ENCODE assay signal across 23 cellular contexts in genomic region chr5:4643190-4643589, GRCh38.
DNase-seq lines count a peak whose midpoint lies in the region; ATAC-seq and TF ChIP-seq lines count a peak whose summit lies in the region.
"Had no signal": no experiment of that assay in that cellular context is flagged by ENCODE, and none has a peak within 500 bp of the region (broad histone marks: within the 10 kb centered on the region; RNA-seq: fewer than 3 reads in every experiment).

No MANE protein-coding gene starts in this region.

- H3K36me3 Mint-ChIP-seq in type B pancreatic cell: peaks cover 3% of the 10 kb centered on the region

- H3K4me1 ChIP-seq in esophagus muscularis mucosa: no peaks in the 10 kb centered on the region
- H3K4me1 ChIP-seq: BE2C had no signal

- H3K27me3 ChIP-seq in esophagus muscularis mucosa: no peaks in the 10 kb centered on the region
- H3K27me3 ChIP-seq: BE2C had no signal

- H3K27ac ChIP-seq in esophagus muscularis mucosa (replicated peaks in 1 of 4): no peak overlapping the region
- H3K27ac ChIP-seq: GM23248, HL-60, SK-N-MC had no signal

- peaks cover 0 to 10% (median 0%) of the 10 kb centered on the region in 4 donors for H3K9me3 ChIP-seq in esophagus muscularis mucosa
- H3K9me3 ChIP-seq: BE2C had no signal

- H3K27me3 Mint-ChIP-seq in type B pancreatic cell: peaks cover 10% of the 10 kb centered on the region

- H3K4me1 Mint-ChIP-seq in type B pancreatic cell (ENCODE audit: unreplicated experiment): peaks cover 33% of the 10 kb centered on the region

- WGBS in esophagus muscularis mucosa: 92% methylated on average over 2 of the region's 2 CpGs

- TF ChIP-seq CTCF in esophagus muscularis mucosa (IDR thresholded peaks at IDR 0.05) (no peak), type B pancreatic cell (conservative IDR thresholded peaks at IDR 0.05) (peak; percentile 58)

- no peaks in the 10 kb centered on the region for H3K36me3 ChIP-seq in esophagus muscularis mucosa
- H3K36me3 ChIP-seq: BE2C had no signal

- H3K27ac Mint-ChIP-seq in type B pancreatic cell: no peak overlapping the region

- ATAC-seq in HG02870 (IDR thresholded peaks at IDR 0.05; ENCODE audit: unreplicated experiment): no peak
- ATAC-seq: Panc1 had no signal

- peaks cover 4% of the 10 kb centered on the region for H3K9me3 Mint-ChIP-seq in type B pancreatic cell

- TF ChIP-seq POLR2A in esophagus muscularis mucosa (IDR thresholded peaks at IDR 0.05; ENCODE audit: low read depth): no peak

- DNase-seq in DMS53 (lab: John Stamatoyannopoulos, UW) (peak; percentile 50), DMS53 treated with DMSO at 0.1 percent for 48 hours (lab: John Stamatoyannopoulos, UW; ENCODE audit: unreplicated experiment) (no peak), NAMALWA (ENCODE audit: low spot score) (peak; percentile 76), esophagus muscularis mucosa (ENCODE audit: extremely low spot score) (peak; percentile 80), type B pancreatic cell (ENCODE audit: extremely low spot score, unreplicated experiment) (no peak), HUDEP-2 (lab: John Stamatoyannopoulos, UW; ENCODE audit: unreplicated experiment in 76 of 76) (no peak)
- DNase-seq: 8988T, ACHN, BE2C, Calu3, GM23248, HCEC 1CT, Kasumi-1, NCI-H1105, NCI-H1436 treated with DMSO at 0.1 percent for 48 hours, NCI-H2029, NCI-H446 treated with DMSO at 0.1 percent for 48 hours, NCI-H526, SIG-M5 had no signal

- no peak for TF ChIP-seq EP300 in esophagus muscularis mucosa (IDR thresholded peaks at IDR 0.05)

- intact Hi-C loops in esophagus muscularis mucosa (cut with DNase I): no loop called here

- H3K4me3 Mint-ChIP-seq in type B pancreatic cell: no peak overlapping the region

- no peak overlapping the region for H3K4me3 ChIP-seq in esophagus muscularis mucosa
- H3K4me3 ChIP-seq: GM23248, SK-N-MC had no signal

Comparison
In these comparisons a context has a peak if more than half of its experiments do, and no peak if none do; other contexts are left out.
1. DNase-seq: peak in DMS53 (single experiment), NAMALWA (single experiment) and esophagus muscularis mucosa (single experiment); none in DMS53 treated with DMSO at 0.1 percent for 48 hours (single experiment), type B pancreatic cell (single experiment) and HUDEP-2 (0 of 76).